In the genomic region with DNA sequence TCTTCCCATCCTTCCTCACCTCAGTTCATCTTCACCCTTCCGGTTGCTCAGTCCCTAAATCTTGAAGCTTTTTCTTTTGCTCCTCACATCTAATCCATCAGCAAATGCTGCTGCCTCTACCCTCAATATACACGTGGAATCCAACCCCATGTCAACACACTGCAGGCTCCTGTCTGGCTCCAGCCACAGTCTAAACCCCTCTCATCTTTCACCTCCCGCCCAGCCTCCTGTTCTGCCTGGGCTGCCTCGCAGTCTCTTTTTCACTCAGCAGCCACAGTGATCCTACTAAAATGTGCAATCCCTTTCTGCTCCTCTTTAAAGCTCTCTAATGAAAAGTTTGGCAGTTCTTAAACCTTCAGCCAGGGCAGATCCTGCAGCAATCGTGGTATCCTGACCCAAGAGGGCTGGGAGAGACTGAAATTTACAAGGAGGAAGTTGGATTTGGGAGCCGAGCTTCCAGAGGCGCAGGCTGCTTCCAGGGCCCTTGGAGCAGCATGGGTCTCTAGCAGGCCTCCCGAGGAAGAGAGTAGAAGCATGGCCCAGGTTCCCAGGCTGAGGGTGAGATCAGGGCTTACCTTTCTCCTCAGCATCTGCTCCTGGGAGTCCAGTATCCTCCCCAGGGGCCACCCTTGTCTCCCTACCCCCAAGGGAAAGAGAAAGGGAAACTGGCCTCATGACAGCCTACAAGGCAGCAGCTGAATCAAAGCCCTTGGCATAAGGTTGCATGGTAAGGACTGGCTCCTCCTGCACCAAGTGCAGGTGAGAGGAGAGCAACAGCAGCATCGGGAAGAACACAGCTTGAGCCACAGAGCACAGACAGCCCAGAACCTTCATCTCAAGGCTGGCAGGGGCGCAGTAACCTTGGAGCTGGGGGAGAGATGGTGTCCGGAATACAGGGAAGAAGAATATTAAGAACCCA, we compare ENCODE assay signal across 1 cellular context.
TF ChIP-seq lines count a peak whose summit lies in the region.

No MANE protein-coding gene starts in this region.

TF ChIP-seq in WTC11, 78 proteins besides CTCF, POLR2A, EP300 and RAD21 (continued from another document):
- TF ChIP-seq, protein P1, sequence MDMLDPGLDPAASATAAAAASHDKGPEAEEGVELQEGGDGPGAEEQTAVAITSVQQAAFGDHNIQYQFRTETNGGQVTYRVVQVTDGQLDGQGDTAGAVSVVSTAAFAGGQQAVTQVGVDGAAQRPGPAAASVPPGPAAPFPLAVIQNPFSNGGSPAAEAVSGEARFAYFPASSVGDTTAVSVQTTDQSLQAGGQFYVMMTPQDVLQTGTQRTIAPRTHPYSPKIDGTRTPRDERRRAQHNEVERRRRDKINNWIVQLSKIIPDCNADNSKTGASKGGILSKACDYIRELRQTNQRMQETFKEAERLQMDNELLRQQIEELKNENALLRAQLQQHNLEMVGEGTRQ (CRISPR knock-in tag; IDR thresholded peaks at IDR 0.05): no peak
- TF ChIP-seq ZNF232 (CRISPR knock-in tag; IDR thresholded peaks at IDR 0.05) (no peak), ZNF396 (CRISPR knock-in tag; IDR thresholded peaks at IDR 0.05; ENCODE audit: borderline replicate concordance) (no peak), ETV6 (CRISPR knock-in tag; IDR thresholded peaks at IDR 0.05) (no peak), MXD4 (CRISPR knock-in tag; IDR thresholded peaks at IDR 0.05; ENCODE audit: borderline replicate concordance) (no peak), RORB (CRISPR knock-in tag; IDR thresholded peaks at IDR 0.05) (no peak), E2F1 (CRISPR knock-in tag; IDR thresholded peaks at IDR 0.05) (no peak), NFYB (CRISPR knock-in tag; conservative IDR thresholded peaks at IDR 0.05; ENCODE audit: low read depth) (no peak)
- TF ChIP-seq, protein P2, sequence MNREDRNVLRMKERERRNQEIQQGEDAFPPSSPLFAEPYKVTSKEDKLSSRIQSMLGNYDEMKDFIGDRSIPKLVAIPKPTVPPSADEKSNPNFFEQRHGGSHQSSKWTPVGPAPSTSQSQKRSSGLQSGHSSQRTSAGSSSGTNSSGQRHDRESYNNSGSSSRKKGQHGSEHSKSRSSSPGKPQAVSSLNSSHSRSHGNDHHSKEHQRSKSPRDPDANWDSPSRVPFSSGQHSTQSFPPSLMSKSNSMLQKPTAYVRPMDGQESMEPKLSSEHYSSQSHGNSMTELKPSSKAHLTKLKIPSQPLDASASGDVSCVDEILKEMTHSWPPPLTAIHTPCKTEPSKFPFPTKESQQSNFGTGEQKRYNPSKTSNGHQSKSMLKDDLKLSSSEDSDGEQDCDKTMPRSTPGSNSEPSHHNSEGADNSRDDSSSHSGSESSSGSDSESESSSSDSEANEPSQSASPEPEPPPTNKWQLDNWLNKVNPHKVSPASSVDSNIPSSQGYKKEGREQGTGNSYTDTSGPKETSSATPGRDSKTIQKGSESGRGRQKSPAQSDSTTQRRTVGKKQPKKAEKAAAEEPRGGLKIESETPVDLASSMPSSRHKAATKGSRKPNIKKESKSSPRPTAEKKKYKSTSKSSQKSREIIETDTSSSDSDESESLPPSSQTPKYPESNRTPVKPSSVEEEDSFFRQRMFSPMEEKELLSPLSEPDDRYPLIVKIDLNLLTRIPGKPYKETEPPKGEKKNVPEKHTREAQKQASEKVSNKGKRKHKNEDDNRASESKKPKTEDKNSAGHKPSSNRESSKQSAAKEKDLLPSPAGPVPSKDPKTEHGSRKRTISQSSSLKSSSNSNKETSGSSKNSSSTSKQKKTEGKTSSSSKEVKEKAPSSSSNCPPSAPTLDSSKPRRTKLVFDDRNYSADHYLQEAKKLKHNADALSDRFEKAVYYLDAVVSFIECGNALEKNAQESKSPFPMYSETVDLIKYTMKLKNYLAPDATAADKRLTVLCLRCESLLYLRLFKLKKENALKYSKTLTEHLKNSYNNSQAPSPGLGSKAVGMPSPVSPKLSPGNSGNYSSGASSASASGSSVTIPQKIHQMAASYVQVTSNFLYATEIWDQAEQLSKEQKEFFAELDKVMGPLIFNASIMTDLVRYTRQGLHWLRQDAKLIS (CRISPR knock-in tag; IDR thresholded peaks at IDR 0.05; ENCODE audit: borderline replicate concordance): no peak
TF ChIP-seq in WTC11: peak in this region for 0.
